14 cellular contexts compared by ENCODE assay signal in genomic region chr10:30963994-30964930, GRCh38.
DNase-seq lines count a peak whose midpoint lies in the region; ATAC-seq and TF ChIP-seq lines count a peak whose summit lies in the region.
"Had no signal": no experiment of that assay in that cellular context is flagged by ENCODE, and none has a peak within 500 bp of the region (broad histone marks: within the 10 kb centered on the region; RNA-seq: fewer than 3 reads in every experiment).

No MANE protein-coding gene starts in this region.

- ATAC-seq in activated CD4-positive, alpha-beta T cell treated with anti-CD3 and anti-CD28 coated beads for 36 hours: peak; percentile 86
- no peak for ATAC-seq in HG02678 (IDR thresholded peaks at IDR 0.05; ENCODE audit: unreplicated experiment)
- ATAC-seq: esophagus mucosa, upper lobe of right lung had no signal

- H3K4me3 ChIP-seq in Jurkat, Clone E6-1 (ENCODE audit: low read length): no peak overlapping the region
- no peak overlapping the region for H3K4me3 ChIP-seq in neutrophil (ENCODE audit: low read depth in 1 of 2, low read length in 1 of 2)
- H3K4me3 ChIP-seq: upper lobe of right lung had no signal

- DNase-seq in activated CD4-positive, alpha-beta T cell treated with anti-CD3 and anti-CD28 coated beads for 36 hours: no peak
- DNase-seq in activated CD4-positive, alpha-beta T cell treated with anti-CD3 and anti-CD28 coated beads for 48 hours: no peak
- peak; percentile 33 for DNase-seq in Jurkat, Clone E6-1 (ENCODE audit: low read depth, low spot score)
- DNase-seq in NCI-H2171 (lab: John Stamatoyannopoulos, UW): no peak
- no peak for DNase-seq in inferior parietal cortex (ENCODE audit: extremely low spot score)
- DNase-seq: CD8-positive, alpha-beta memory T cell; GDM1; NCI-H1105 treated with DMSO at 0.1 percent for 48 hours; upper lobe of right lung had no signal

- no peaks in the 10 kb centered on the region for H3K9me3 Mint-ChIP-seq in activated CD4-positive, alpha-beta T cell treated with anti-CD3 and anti-CD28 coated beads for 36 hours (ENCODE audit: low read depth)
- no peaks in the 10 kb centered on the region for H3K9me3 Mint-ChIP-seq in activated naive CD8-positive, alpha-beta T cell (ENCODE audit: low read depth)

- H3K27ac Mint-ChIP-seq in activated CD4-positive, alpha-beta T cell treated with anti-CD3 and anti-CD28 coated beads for 36 hours: peak overlapping the region; percentile 89
- peak overlapping the region; percentile 84 for H3K27ac Mint-ChIP-seq in activated naive CD8-positive, alpha-beta T cell

- no peaks in the 10 kb centered on the region for H3K36me3 ChIP-seq in neutrophil
- H3K36me3 ChIP-seq: upper lobe of right lung had no signal

- no peak for TF ChIP-seq CTCF in neutrophil (IDR thresholded peaks at IDR 0.05)

- H3K4me1 Mint-ChIP-seq in activated CD4-positive, alpha-beta T cell treated with anti-CD3 and anti-CD28 coated beads for 36 hours: peaks cover 19% of the 10 kb centered on the region
- H3K4me1 Mint-ChIP-seq in activated naive CD8-positive, alpha-beta T cell (ENCODE audit: low read depth): peaks cover 18% of the 10 kb centered on the region

- no peaks in the 10 kb centered on the region for H3K9me3 ChIP-seq in neutrophil
- H3K9me3 ChIP-seq: upper lobe of right lung had no signal

- H3K27ac ChIP-seq in neutrophil: peak overlapping the region; percentile 78
- H3K27ac ChIP-seq: upper lobe of right lung, VCaP had no signal

- intact Hi-C loops in activated CD4-positive, alpha-beta T cell treated with anti-CD3 and anti-CD28 coated beads for 36 hours (cut with DNase I, micrococcal nuclease): no loop called here

- no peaks in the 10 kb centered on the region for H3K27me3 Mint-ChIP-seq in activated CD4-positive, alpha-beta T cell treated with anti-CD3 and anti-CD28 coated beads for 36 hours
- no peaks in the 10 kb centered on the region for H3K27me3 Mint-ChIP-seq in activated naive CD8-positive, alpha-beta T cell
- H3K27me3 Mint-ChIP-seq: CD8-positive, alpha-beta memory T cell had no signal

- peaks cover 26 to 37% of the 10 kb centered on the region in 2 experiments for H3K4me1 ChIP-seq in neutrophil (ENCODE audit: control insufficient read depth in 1 of 2, insufficient read depth in 1 of 2, low read depth in 1 of 2, low read length in 1 of 2)

- POLR2A ChIA-PET in activated CD4-positive, alpha-beta T cell treated with anti-CD3 and anti-CD28 coated beads for 36 hours (lab: Charles Lee): no interaction called here

- CTCF ChIA-PET in activated CD4-positive, alpha-beta T cell treated with anti-CD3 and anti-CD28 coated beads for 36 hours (lab: Charles Lee): interaction anchor here (0.6 to 1.0 kb wide), 2 partner anchors 17 to 465 kb away, joined by 3 to 4 read pairs; no protein-coding TSS in a partner anchor

- no peaks in the 10 kb centered on the region for H3K27me3 ChIP-seq in neutrophil
- H3K27me3 ChIP-seq: upper lobe of right lung had no signal

- H3K4me3 Mint-ChIP-seq in activated CD4-positive, alpha-beta T cell treated with anti-CD3 and anti-CD28 coated beads for 36 hours: no peak overlapping the region
- peak overlapping the region; percentile 1 for H3K4me3 Mint-ChIP-seq in activated naive CD8-positive, alpha-beta T cell
- H3K4me3 Mint-ChIP-seq: CD8-positive, alpha-beta memory T cell had no signal

- H3K36me3 Mint-ChIP-seq in activated CD4-positive, alpha-beta T cell treated with anti-CD3 and anti-CD28 coated beads for 36 hours (ENCODE audit: low read depth): peaks cover 5% of the 10 kb centered on the region
- peaks cover 10% of the 10 kb centered on the region for H3K36me3 Mint-ChIP-seq in activated naive CD8-positive, alpha-beta T cell
